ENCODE assay signal across 1 cellular context in genomic region chr17:68101075-68101991, GRCh38.
A peak's percentile ranks its signal among the peaks of the same experiment; 100 is the strongest.
TF ChIP-seq lines count a peak whose summit lies in the region.

No MANE protein-coding gene starts in this region.

TF ChIP-seq in HepG2, 621 proteins besides CTCF, POLR2A, EP300 and RAD21 (continued from another document and continues in another):
- 0 out of 2 replicates have a peak, but pooled peaks have one; percentile 4 for TF ChIP-seq ZNF646 (CRISPR knock-in tag; IDR thresholded peaks at IDR 0.05)
- TF ChIP-seq FOXC1 (CRISPR knock-in tag; IDR thresholded peaks at IDR 0.05; ENCODE audit: borderline replicate concordance), result peak; percentile 94
- 0 out of 2 replicates have a peak, but pooled peaks have one; percentile 40 for TF ChIP-seq ZNF552 (CRISPR knock-in tag; IDR thresholded peaks at IDR 0.05; ENCODE audit: borderline replicate concordance)
- TF ChIP-seq, protein P1, sequence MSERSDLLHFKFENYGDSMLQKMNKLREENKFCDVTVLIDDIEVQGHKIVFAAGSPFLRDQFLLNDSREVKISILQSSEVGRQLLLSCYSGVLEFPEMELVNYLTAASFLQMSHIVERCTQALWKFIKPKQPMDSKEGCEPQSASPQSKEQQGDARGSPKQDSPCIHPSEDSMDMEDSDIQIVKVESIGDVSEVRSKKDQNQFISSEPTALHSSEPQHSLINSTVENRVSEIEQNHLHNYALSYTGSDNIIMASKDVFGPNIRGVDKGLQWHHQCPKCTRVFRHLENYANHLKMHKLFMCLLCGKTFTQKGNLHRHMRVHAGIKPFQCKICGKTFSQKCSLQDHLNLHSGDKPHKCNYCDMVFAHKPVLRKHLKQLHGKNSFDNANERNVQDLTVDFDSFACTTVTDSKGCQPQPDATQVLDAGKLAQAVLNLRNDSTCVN (CRISPR knock-in tag; IDR thresholded peaks at IDR 0.05; ENCODE audit: borderline replicate concordance), result peak; percentile 83; the same call in 1 of the 2 replicates
- TF ChIP-seq MLLT10 (CRISPR knock-in tag; IDR thresholded peaks at IDR 0.05), result no peak
- peak; percentile 98 for TF ChIP-seq ZNF883 (CRISPR knock-in tag; IDR thresholded peaks at IDR 0.05; ENCODE audit: not compliant biosample characterization)
- TF ChIP-seq NR3C1 (CRISPR knock-in tag; IDR thresholded peaks at IDR 0.05), result no peak
- TF ChIP-seq, protein P2, sequence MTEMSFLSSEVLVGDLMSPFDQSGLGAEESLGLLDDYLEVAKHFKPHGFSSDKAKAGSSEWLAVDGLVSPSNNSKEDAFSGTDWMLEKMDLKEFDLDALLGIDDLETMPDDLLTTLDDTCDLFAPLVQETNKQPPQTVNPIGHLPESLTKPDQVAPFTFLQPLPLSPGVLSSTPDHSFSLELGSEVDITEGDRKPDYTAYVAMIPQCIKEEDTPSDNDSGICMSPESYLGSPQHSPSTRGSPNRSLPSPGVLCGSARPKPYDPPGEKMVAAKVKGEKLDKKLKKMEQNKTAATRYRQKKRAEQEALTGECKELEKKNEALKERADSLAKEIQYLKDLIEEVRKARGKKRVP (CRISPR knock-in tag; IDR thresholded peaks at IDR 0.05), result peak in 1 of 2 experiments; percentile 57; a peak in 2 of 4 replicates
- peak; percentile 94; the same call in 1 of the 2 replicates for TF ChIP-seq KLF9 (CRISPR knock-in tag; IDR thresholded peaks at IDR 0.05; ENCODE audit: low read depth)
- TF ChIP-seq E2F5 (CRISPR knock-in tag; conservative IDR thresholded peaks at IDR 0.05), result peak; percentile 32; the same call in 1 of the 2 replicates
- no peak for TF ChIP-seq DPF2 (CRISPR knock-in tag; IDR thresholded peaks at IDR 0.05; ENCODE audit: borderline replicate concordance, low read depth)
- no peak for TF ChIP-seq DDIT3 (CRISPR knock-in tag; IDR thresholded peaks at IDR 0.05)
- peak; percentile 78 for TF ChIP-seq ZBED4 (CRISPR knock-in tag; IDR thresholded peaks at IDR 0.05; ENCODE audit: borderline replicate concordance)
- 0 out of 2 replicates have a peak, but pooled peaks have one; percentile 64 for TF ChIP-seq KLF13 (CRISPR knock-in tag; IDR thresholded peaks at IDR 0.05)
- TF ChIP-seq MTA3 (CRISPR knock-in tag; IDR thresholded peaks at IDR 0.05), result no peak
- peak; percentile 67 for TF ChIP-seq NFYC (CRISPR knock-in tag; IDR thresholded peaks at IDR 0.05)
- TF ChIP-seq HNF1B (CRISPR knock-in tag; IDR thresholded peaks at IDR 0.05), result peak; percentile 53; the same call in 1 of the 2 replicates
- TF ChIP-seq SMC3 (IDR thresholded peaks at IDR 0.05; ENCODE audit: low read length), result no peak
- TF ChIP-seq SYNCRIP (IDR thresholded peaks at IDR 0.05; ENCODE audit: insufficient read depth, low read depth, low read length), result no peak
- TF ChIP-seq MAF1 (CRISPR knock-in tag; IDR thresholded peaks at IDR 0.05; ENCODE audit: borderline replicate concordance), result 0 out of 2 replicates have a peak, but pooled peaks have one; percentile 61
- TF ChIP-seq E2F2 (CRISPR knock-in tag; IDR thresholded peaks at IDR 0.05; ENCODE audit: borderline replicate concordance), result peak; percentile 64; the same call in 1 of the 2 replicates
- peak; percentile 88; the same call in 1 of the 2 replicates for TF ChIP-seq ZNF235 (CRISPR knock-in tag; IDR thresholded peaks at IDR 0.05; ENCODE audit: borderline replicate concordance)
- TF ChIP-seq, protein P3, sequence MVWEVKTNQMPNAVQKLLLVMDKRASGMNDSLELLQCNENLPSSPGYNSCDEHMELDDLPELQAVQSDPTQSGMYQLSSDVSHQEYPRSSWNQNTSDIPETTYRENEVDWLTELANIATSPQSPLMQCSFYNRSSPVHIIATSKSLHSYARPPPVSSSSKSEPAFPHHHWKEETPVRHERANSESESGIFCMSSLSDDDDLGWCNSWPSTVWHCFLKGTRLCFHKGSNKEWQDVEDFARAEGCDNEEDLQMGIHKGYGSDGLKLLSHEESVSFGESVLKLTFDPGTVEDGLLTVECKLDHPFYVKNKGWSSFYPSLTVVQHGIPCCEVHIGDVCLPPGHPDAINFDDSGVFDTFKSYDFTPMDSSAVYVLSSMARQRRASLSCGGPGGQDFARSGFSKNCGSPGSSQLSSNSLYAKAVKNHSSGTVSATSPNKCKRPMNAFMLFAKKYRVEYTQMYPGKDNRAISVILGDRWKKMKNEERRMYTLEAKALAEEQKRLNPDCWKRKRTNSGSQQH (CRISPR knock-in tag; IDR thresholded peaks at IDR 0.05; ENCODE audit: low read depth), result peak; percentile 93; the same call in 1 of the 2 replicates
- TF ChIP-seq ZNF687 (CRISPR knock-in tag; IDR thresholded peaks at IDR 0.05), result peak; percentile 98
- TF ChIP-seq ZNF431 (CRISPR knock-in tag; IDR thresholded peaks at IDR 0.05; ENCODE audit: borderline replicate concordance, low read depth), result peak; percentile 97; the same call in 1 of the 2 replicates
- TF ChIP-seq TSC22D2 (CRISPR knock-in tag; IDR thresholded peaks at IDR 0.05; ENCODE audit: borderline replicate concordance), result peak; percentile 90
